In the genomic region with DNA sequence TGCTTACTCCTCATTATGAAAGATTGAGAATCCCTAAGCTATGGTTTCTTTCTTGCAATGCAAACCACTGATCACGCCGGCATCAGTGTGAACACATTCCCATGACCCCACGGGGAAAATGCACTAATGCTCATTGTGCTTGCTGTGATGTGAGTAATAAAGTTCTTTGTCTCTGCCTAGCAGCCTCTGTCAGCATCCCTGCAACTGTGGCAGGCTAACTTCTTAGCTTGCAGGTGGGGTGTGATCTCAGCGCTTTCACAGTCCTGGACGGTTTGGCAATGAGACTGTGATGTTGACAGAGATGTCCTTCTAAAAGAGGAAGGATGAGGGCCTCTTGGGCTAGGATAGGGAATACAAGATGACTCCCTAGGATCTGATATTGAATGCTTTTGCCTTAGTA, we compare ENCODE assay signal across 31 cellular contexts.
"Had no signal": no experiment of that assay in that cellular context is flagged by ENCODE, and none has a peak within 500 bp of the region (broad histone marks: within the 10 kb centered on the region; RNA-seq: fewer than 3 reads in every experiment).

No MANE protein-coding gene starts in this region.

- H3K27me3 Mint-ChIP-seq: activated CD4-positive, alpha-beta T cell treated with anti-CD3 and anti-CD28 coated beads for 36 hours; activated naive CD8-positive, alpha-beta T cell treated with anti-CD3 and anti-CD28 coated beads for 36 hours; brain; naive thymus-derived CD4-positive, alpha-beta T cell; stimulated activated naive CD8-positive, alpha-beta T cell treated with anti-CD3 and anti-CD28 coated beads, Interleukin-15, Interleukin-2, amounts not matched to agents 100 ng/mL and 50 ng/mL, for 24 hours; type B pancreatic cell had no signal

- H3K27ac ChIP-seq: adrenal gland, ascending aorta, cardiac muscle cell, colonic mucosa, thoracic aorta, uterus had no signal

- ATAC-seq: activated CD4-positive, alpha-beta T cell treated with anti-CD3 and anti-CD28 coated beads for 36 hours; left cardiac atrium; left ventricle myocardium superior; naive thymus-derived CD4-positive, alpha-beta T cell; right cardiac atrium had no signal

- H3K36me3 ChIP-seq: adrenal gland, ascending aorta, cardiac muscle cell, colonic mucosa, thoracic aorta, uterus had no signal

- H3K4me3 ChIP-seq: adrenal gland, ascending aorta, cardiac muscle cell, colonic mucosa, thoracic aorta, uterus had no signal

- H3K9me3 ChIP-seq: adrenal gland, ascending aorta, colonic mucosa, thoracic aorta, uterus had no signal

- H3K36me3 Mint-ChIP-seq: activated naive CD8-positive, alpha-beta T cell treated with anti-CD3 and anti-CD28 coated beads for 36 hours; brain; naive thymus-derived CD4-positive, alpha-beta T cell; type B pancreatic cell had no signal

- H3K27me3 ChIP-seq: adrenal gland, ascending aorta, cardiac muscle cell, colonic mucosa, uterus had no signal

- H3K4me1 ChIP-seq: adrenal gland, ascending aorta, colonic mucosa, uterus had no signal

- H3K9me3 Mint-ChIP-seq: brain; stimulated activated naive CD8-positive, alpha-beta T cell treated with anti-CD3 and anti-CD28 coated beads, Interleukin-15, Interleukin-2, amounts not matched to agents 100 ng/mL and 50 ng/mL, for 24 hours; T-helper 2 cell treated with Interferon-gamma antibody and Interleukin-4, amounts not matched to agents 5 μg/mL and 100 μg/mL, for 36 hours had no signal

- H3K4me3 Mint-ChIP-seq: activated CD4-positive, alpha-beta T cell treated with anti-CD3 and anti-CD28 coated beads for 36 hours; activated naive CD4-positive, alpha-beta T cell treated with anti-CD3 and anti-CD28 coated beads for 36 hours; activated naive CD8-positive, alpha-beta T cell treated with anti-CD3 and anti-CD28 coated beads for 36 hours; activated T-helper 1 cell treated with anti-CD3 and anti-CD28 coated beads, Interleukin-12 subunit alpha, Interleukin-12 subunit beta, Interleukin-2, Interleukin-4 antibody, amounts not matched to agents 30 ng/mL and 10 ng/mL and 1 ng/mL, durations not matched to agents 14 hours and 24 hours and 36 hours; brain; naive thymus-derived CD4-positive, alpha-beta T cell; stimulated activated naive CD8-positive, alpha-beta T cell treated with anti-CD3 and anti-CD28 coated beads, Interleukin-15, Interleukin-2, amounts not matched to agents 100 ng/mL and 50 ng/mL, for 24 hours; T-helper 2 cell treated with Interferon-gamma antibody and Interleukin-4, amounts not matched to agents 5 μg/mL and 100 μg/mL, for 36 hours; type B pancreatic cell had no signal

- H3K27ac Mint-ChIP-seq: activated CD4-positive, alpha-beta T cell treated with anti-CD3 and anti-CD28 coated beads for 36 hours; activated naive CD4-positive, alpha-beta T cell treated with anti-CD3 and anti-CD28 coated beads for 36 hours; activated naive CD8-positive, alpha-beta T cell treated with anti-CD3 and anti-CD28 coated beads for 36 hours; activated T-helper 1 cell treated with anti-CD3 and anti-CD28 coated beads, Interleukin-12 subunit alpha, Interleukin-12 subunit beta, Interleukin-2, Interleukin-4 antibody, amounts not matched to agents 30 ng/mL and 10 ng/mL and 1 ng/mL, durations not matched to agents 14 hours and 24 hours and 36 hours; brain; naive thymus-derived CD4-positive, alpha-beta T cell; stimulated activated naive CD8-positive, alpha-beta T cell treated with anti-CD3 and anti-CD28 coated beads, Interleukin-15, Interleukin-2, amounts not matched to agents 100 ng/mL and 50 ng/mL, for 24 hours; T-helper 2 cell treated with Interferon-gamma antibody and Interleukin-4, amounts not matched to agents 5 μg/mL and 100 μg/mL, for 36 hours; type B pancreatic cell had no signal

- FAIRE-seq: endometrium, frontal cortex, keratinocyte had no signal

- DNase-seq: activated CD4-positive, alpha-beta T cell treated with anti-CD3 and anti-CD28 coated beads for 36 hours; activated CD4-positive, alpha-beta T cell treated with anti-CD3 and anti-CD28 coated beads, Interleukin-2, amount 50 U/mL, for 4 hours; activated CD4-positive, CD25-positive, alpha-beta regulatory T cell; activated CD8-positive, alpha-beta memory T cell treated with anti-CD3 and anti-CD28 coated beads for 24 hours; activated effector memory CD4-positive, alpha-beta T cell treated with anti-CD3 and anti-CD28 coated beads, Interleukin-2, amount 50 U/mL, for 16 hours; activated naive CD4-positive, alpha-beta T cell treated with anti-CD3 and anti-CD28 coated beads for 36 hours; activated naive CD8-positive, alpha-beta T cell treated with anti-CD3 and anti-CD28 coated beads for 36 hours; adrenal gland; cerebellar nuclear complex; colonic mucosa; effector CD8-positive, alpha-beta T cell; left cardiac atrium; left ventricle myocardium superior; mammary epithelial cell; midbrain; naive thymus-derived CD4-positive, alpha-beta T cell; right cardiac atrium; stimulated activated CD4-positive, alpha-beta T cell treated with anti-CD3 and anti-CD28 coated beads, Interleukin-2, amount 100 ng/mL, for 48 hours; T-helper 1 cell; uterus had no signal
